15 cellular contexts compared by ENCODE assay signal in the genomic region with DNA sequence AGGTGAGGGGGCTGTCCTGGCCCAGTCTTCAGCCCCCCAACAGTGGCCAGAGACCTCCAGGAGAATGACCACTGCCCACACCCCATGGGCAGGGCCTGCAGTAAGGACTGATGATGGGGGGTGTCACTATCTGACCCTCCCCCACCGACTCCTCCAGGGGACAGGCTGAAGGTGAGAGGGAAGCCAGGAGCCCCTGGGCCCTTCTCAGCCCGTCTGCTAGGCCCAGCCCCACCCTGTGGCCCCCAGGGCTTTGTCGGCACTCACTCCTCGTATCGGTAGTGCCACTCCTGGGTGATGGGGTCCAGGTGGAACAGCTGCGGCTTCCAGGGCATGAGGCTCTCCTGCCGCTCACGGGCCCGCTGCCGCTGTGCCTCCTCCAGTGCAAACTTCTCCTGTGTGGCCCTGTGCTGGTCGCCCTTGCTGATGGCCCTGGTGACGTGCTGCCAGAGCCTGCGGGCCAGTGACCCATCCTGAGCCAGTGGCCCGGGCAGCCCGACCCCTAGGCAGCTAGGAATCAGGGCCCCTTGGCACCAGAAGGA. TPM values are rescaled to one million over a fixed set of nuclear protein-coding genes. Genes with fewer than 3 reads are reported as not detected.
DNase-seq lines count a peak whose midpoint lies in the region; TF ChIP-seq lines count a peak whose summit lies in the region.
"Had no signal": no experiment of that assay in that cellular context is flagged by ENCODE, and none has a peak within 500 bp of the region (broad histone marks: within the 10 kb centered on the region; RNA-seq: fewer than 3 reads in every experiment).

No MANE protein-coding gene starts in this region.

- peaks cover 30% of the 10 kb centered on the region for H3K4me1 Mint-ChIP-seq in Calu3 (ENCODE audit: low read depth, unreplicated experiment)
- no peaks in the 10 kb centered on the region for H3K4me1 Mint-ChIP-seq in Caco-2 (ENCODE audit: low read depth, unreplicated experiment)

- H3K4me3 Mint-ChIP-seq in Calu3 (ENCODE audit: low read depth, unreplicated experiment) = no peak overlapping the region
- no peak overlapping the region for H3K4me3 Mint-ChIP-seq in Caco-2 (ENCODE audit: unreplicated experiment)

- TF ChIP-seq CTCF in GM13977 (IDR thresholded peaks at IDR 0.05; ENCODE audit: extremely low read depth, insufficient read depth, missing control alignments) (no peak), sigmoid colon (IDR thresholded peaks at IDR 0.05) (no peak), Calu3 (IDR thresholded peaks at IDR 0.05; ENCODE audit: unreplicated experiment) (no peak), Caco-2 (IDR thresholded peaks at IDR 0.05; ENCODE audit: insufficient read depth in 1 of 2, low read depth in 1 of 2, low read length in 1 of 2, severe bottlenecking in 1 of 2, unreplicated experiment in 1 of 2) (no peak)

- TF ChIP-seq EP300 in sigmoid colon (IDR thresholded peaks at IDR 0.05) = no peak

- H3K4me1 ChIP-seq in sigmoid colon = peaks cover 0 to 4% (median 0%) of the 10 kb centered on the region in 4 donors
- H3K4me1 ChIP-seq in Caco-2 = no peaks in the 10 kb centered on the region

- BruUV-seq in Calu3 (replicated peaks; lab: Mats Ljungman, UMichigan) (no TSS peak), Caco-2 (replicated peaks; lab: Mats Ljungman, UMichigan) (no TSS peak)

- H3K27ac Mint-ChIP-seq in Calu3 (ENCODE audit: unreplicated experiment) (no peak overlapping the region), Caco-2 (ENCODE audit: unreplicated experiment) (no peak overlapping the region)

- WGBS in sigmoid colon, 2 donors = 89 to 92% methylated on average over 15 of the region's 15 CpGs

- POLR2A ChIA-PET in Caco-2 (lab: Charles Lee) = no interaction called here

- no peaks in the 10 kb centered on the region for H3K27me3 ChIP-seq in sigmoid colon
- no peaks in the 10 kb centered on the region for H3K27me3 ChIP-seq in Caco-2 (replicated peaks; ENCODE audit: control insufficient read depth, insufficient read depth, low read length)
- H3K27me3 ChIP-seq: BLaER1 had no signal

- no peak for TF ChIP-seq POLR2A in sigmoid colon (IDR thresholded peaks at IDR 0.05)

- H3K9me3 ChIP-seq in sigmoid colon (no peaks in the 10 kb centered on the region), Caco-2 (no peaks in the 10 kb centered on the region)
- H3K9me3 ChIP-seq: BLaER1 had no signal

- no peak overlapping the region for H3K4me3 ChIP-seq in sigmoid colon
- H3K4me3 ChIP-seq in Caco-2 (ENCODE audit: low read depth, low read length) = no peak overlapping the region
- H3K4me3 ChIP-seq: BLaER1 had no signal

- peaks cover 20% of the 10 kb centered on the region for H3K27me3 Mint-ChIP-seq in Calu3 (ENCODE audit: unreplicated experiment)
- H3K27me3 Mint-ChIP-seq in Caco-2 (ENCODE audit: insufficient read depth, unreplicated experiment) = peaks cover 19% of the 10 kb centered on the region

- H3K36me3 ChIP-seq in sigmoid colon (peaks cover 8 to 70% (median 25%) of the 10 kb centered on the region in 4 donors), Caco-2 (ENCODE audit: control insufficient read depth, insufficient read depth, low read length) (no peaks in the 10 kb centered on the region)

- no peaks in the 10 kb centered on the region for H3K9me3 Mint-ChIP-seq in Calu3 (ENCODE audit: low read depth, unreplicated experiment)
- H3K9me3 Mint-ChIP-seq in Caco-2 (ENCODE audit: unreplicated experiment) = no peaks in the 10 kb centered on the region
- H3K9me3 Mint-ChIP-seq: CD8-positive, alpha-beta memory T cell had no signal

- intact Hi-C loops in sigmoid colon (cut with DNase I) = loop anchor here (2.0 kb wide), 1 partner anchor 42 kb away; no protein-coding TSS in a partner anchor
- intact Hi-C loops in Calu3 (cut with micrococcal nuclease; ENCODE audit: unreplicated experiment) = no loop called here
- intact Hi-C loops in Caco-2 (cut with micrococcal nuclease; ENCODE audit: unreplicated experiment) = loop anchor here (5.0 kb wide), 3 partner anchors 70 to 160 kb away; a partner anchor contains a TSS

- peak; percentile 9 for DNase-seq in GM03348 (ENCODE audit: low spot score)
- peak; percentile 21 for DNase-seq in GM13977 (ENCODE audit: low spot score)
- DNase-seq in ecto neural progenitor cell (ENCODE audit: low spot score) = peak; percentile 45
- DNase-seq in sigmoid colon = peak; percentile 61
- no peak for DNase-seq in Calu3
- no peak for DNase-seq in Caco-2
- DNase-seq in NCI-H69 (lab: John Stamatoyannopoulos, UW) = no peak
- DNase-seq: CD8-positive, alpha-beta memory T cell; NCI-H1105 treated with DMSO at 0.1 percent for 48 hours; NCI-H187 treated with DMSO at 0.1 percent for 48 hours; NCI-H446; NCI-H748 treated with DMSO at 0.1 percent for 48 hours had no signal

- no peak overlapping the region for H3K27ac ChIP-seq in sigmoid colon
- H3K27ac ChIP-seq: BLaER1, HL-60, KMS-11 had no signal

- in situ Hi-C loops in GM13977 (cut with MboI; ENCODE audit: low pct_unique_long_range_greater_than_20kb, low sequenced_read_pairs, unreplicated experiment) = no loop called here

- CTCF ChIA-PET in Calu3 (lab: Charles Lee) = no interaction called here
- CTCF ChIA-PET in Caco-2 (lab: Charles Lee) = interaction anchor here (0.9 to 5.1 kb wide), 2 partner anchors 55 to 163 kb away, joined by 4 to 83 read pairs; a partner anchor contains a TSS

- H3K36me3 Mint-ChIP-seq in Calu3 (ENCODE audit: insufficient read depth, unreplicated experiment) (peaks cover 8% of the 10 kb centered on the region), Caco-2 (ENCODE audit: insufficient read depth, unreplicated experiment) (no peaks in the 10 kb centered on the region)

RNA-seq across cellular contexts. Expression of a gene that starts 35.4 kb away (rescaled TPM):
- 10 to 100 TPM; 34.6 to 49.0 (median 39.6) TPM for total RNA-seq in sigmoid colon
- 10 to 100 TPM; 21.0 to 57.1 (median 35.4) TPM for polyA plus RNA-seq in sigmoid colon
- 67.6 and 80.1 TPM in 2 replicates for total RNA-seq in Calu3 (2022)
- 117 and 121 TPM in 2 replicates for total RNA-seq in Caco-2 (2022)

Comparison
In these comparisons a context has a peak if more than half of its experiments do, and no peak if none do; other contexts are left out.
1. DNase-seq: peak in GM03348 (single experiment), GM13977 (single experiment), ecto neural progenitor cell (single experiment) and sigmoid colon (single experiment); none in Calu3 (single experiment), Caco-2 (0 of 2) and NCI-H69 (single experiment).